1 cellular context compared by ENCODE assay signal in genomic region chr2:195639238-195639858, GRCh38.
TF ChIP-seq lines count a peak whose summit lies in the region.

No MANE protein-coding gene starts in this region.

TF ChIP-seq in K562, 482 proteins besides CTCF, POLR2A, EP300 and RAD21 (continued from another document):
- TF ChIP-seq HINFP (tag; conservative IDR thresholded peaks at IDR 0.05; ENCODE audit: low read depth) (no peak), ZNF318 (IDR thresholded peaks at IDR 0.05; ENCODE audit: borderline replicate concordance in 1 of 2, low read depth in 1 of 2) (no peak), RBM39 (optimal IDR thresholded peaks at IDR 0.05; ENCODE audit: low read depth, low read length) (no peak), ATF2 (CRISPR knock-in tag; IDR thresholded peaks at IDR 0.05) (no peak), HLTF (IDR thresholded peaks at IDR 0.05) (no peak), TGIF2 (CRISPR knock-in tag; IDR thresholded peaks at IDR 0.05) (no peak)
